In the genomic region with DNA sequence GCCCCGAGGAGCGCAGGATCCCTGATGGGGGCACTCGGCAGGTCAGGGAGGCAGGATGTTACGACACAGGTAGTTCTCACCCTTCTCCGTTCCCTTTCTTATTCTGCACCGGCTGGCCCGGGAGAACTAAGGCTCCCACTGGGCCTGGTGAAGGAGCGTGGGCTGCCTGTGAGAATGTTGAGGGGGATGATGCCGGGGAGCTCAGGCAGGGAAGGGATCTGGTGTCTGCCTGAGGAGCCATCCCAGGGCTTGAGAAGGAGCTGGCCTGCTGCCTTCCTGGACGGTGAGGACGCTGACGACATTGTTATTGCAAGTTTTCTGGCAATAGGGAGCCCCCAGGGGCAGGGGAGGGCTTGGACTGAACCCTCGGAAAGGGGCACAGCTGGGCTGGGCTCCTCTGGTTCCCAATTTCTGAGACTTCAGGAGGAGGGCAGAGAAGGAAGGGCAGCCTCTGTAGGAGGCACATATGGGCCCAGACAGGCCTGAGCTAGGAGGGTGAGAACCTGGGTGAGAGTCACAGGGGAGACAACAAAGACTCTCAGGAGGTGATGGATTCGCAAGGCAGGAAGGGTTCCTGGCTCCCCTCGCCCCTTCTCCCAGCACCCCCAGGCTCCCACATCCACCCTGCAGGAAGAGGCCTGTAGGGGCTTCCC, we compare ENCODE assay signal across 1 cellular context.
TF ChIP-seq lines count a peak whose summit lies in the region.

No MANE protein-coding gene starts in this region.

TF ChIP-seq in GM23338, 12 proteins besides CTCF, POLR2A, EP300 and RAD21 (continued from another document):
- no peak for TF ChIP-seq NANOG (IDR thresholded peaks at IDR 0.05; ENCODE audit: borderline replicate concordance)
- TF ChIP-seq, protein P1, sequence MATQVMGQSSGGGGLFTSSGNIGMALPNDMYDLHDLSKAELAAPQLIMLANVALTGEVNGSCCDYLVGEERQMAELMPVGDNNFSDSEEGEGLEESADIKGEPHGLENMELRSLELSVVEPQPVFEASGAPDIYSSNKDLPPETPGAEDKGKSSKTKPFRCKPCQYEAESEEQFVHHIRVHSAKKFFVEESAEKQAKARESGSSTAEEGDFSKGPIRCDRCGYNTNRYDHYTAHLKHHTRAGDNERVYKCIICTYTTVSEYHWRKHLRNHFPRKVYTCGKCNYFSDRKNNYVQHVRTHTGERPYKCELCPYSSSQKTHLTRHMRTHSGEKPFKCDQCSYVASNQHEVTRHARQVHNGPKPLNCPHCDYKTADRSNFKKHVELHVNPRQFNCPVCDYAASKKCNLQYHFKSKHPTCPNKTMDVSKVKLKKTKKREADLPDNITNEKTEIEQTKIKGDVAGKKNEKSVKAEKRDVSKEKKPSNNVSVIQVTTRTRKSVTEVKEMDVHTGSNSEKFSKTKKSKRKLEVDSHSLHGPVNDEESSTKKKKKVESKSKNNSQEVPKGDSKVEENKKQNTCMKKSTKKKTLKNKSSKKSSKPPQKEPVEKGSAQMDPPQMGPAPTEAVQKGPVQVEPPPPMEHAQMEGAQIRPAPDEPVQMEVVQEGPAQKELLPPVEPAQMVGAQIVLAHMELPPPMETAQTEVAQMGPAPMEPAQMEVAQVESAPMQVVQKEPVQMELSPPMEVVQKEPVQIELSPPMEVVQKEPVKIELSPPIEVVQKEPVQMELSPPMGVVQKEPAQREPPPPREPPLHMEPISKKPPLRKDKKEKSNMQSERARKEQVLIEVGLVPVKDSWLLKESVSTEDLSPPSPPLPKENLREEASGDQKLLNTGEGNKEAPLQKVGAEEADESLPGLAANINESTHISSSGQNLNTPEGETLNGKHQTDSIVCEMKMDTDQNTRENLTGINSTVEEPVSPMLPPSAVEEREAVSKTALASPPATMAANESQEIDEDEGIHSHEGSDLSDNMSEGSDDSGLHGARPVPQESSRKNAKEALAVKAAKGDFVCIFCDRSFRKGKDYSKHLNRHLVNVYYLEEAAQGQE (IDR thresholded peaks at IDR 0.05; ENCODE audit: unreplicated experiment), result no peak
- no peak for TF ChIP-seq CREB1 (CRISPR knock-in tag; IDR thresholded peaks at IDR 0.05; ENCODE audit: low read depth)
- TF ChIP-seq POLR2AphosphoS5 (IDR thresholded peaks at IDR 0.05; ENCODE audit: low read depth), result no peak
- TF ChIP-seq EZH2 (IDR thresholded peaks at IDR 0.05; ENCODE audit: low read depth, unreplicated experiment), result no peak
- TF ChIP-seq JUNB (IDR thresholded peaks at IDR 0.05; ENCODE audit: unreplicated experiment), result no peak
- no peak for TF ChIP-seq ZNF114 (CRISPR knock-in tag; IDR thresholded peaks at IDR 0.05)
- no peak for TF ChIP-seq EZH2phosphoT487 (IDR thresholded peaks at IDR 0.05; ENCODE audit: unreplicated experiment)
- no peak for TF ChIP-seq STAT1 (IDR thresholded peaks at IDR 0.05; ENCODE audit: unreplicated experiment)
